8 cellular contexts compared by ENCODE assay signal in genomic region chr11:64767344-64768299, GRCh38. TPM values are rescaled to one million over a fixed set of nuclear protein-coding genes. Genes with fewer than 3 reads are reported as not detected.
DNase-seq lines count a peak whose midpoint lies in the region; ATAC-seq lines count a peak whose summit lies in the region.

No MANE protein-coding gene starts in this region.

- no peaks in the 10 kb centered on the region for H3K27me3 Mint-ChIP-seq in memory B cell

- H3K36me3 Mint-ChIP-seq in memory B cell: peaks cover 58% of the 10 kb centered on the region

- DNase-seq in EH (ENCODE audit: low read depth) (peak; percentile 68), M059J (ENCODE audit: low read depth) (peak; percentile 48), cerebellar cortex (ENCODE audit: low spot score) (peak; percentile 75), memory B cell (ENCODE audit: low spot score in 2 of 2) (peak; percentile 79 to 80)
- DNase-seq in stimulated activated CD8-positive, alpha-beta memory T cell treated with anti-CD3 and anti-CD28 coated beads, Interleukin-4, amount 100 ng/mL, for 1 hour (ENCODE audit: low read depth in 2 of 2, low spot score in 1 of 2): peak; percentile 66 to 89

- peak; percentile 36 to 53 for ATAC-seq in activated CD4-positive, CD25-positive, alpha-beta regulatory T cell treated with anti-CD3 and anti-CD28 coated beads, Interleukin-2, amount 50 U/mL, for 24 hours
- ATAC-seq in memory B cell (ENCODE audit: low read depth) (peak; percentile 11), GM18519 (IDR thresholded peaks at IDR 0.05; ENCODE audit: low FRiP score, unreplicated experiment) (no peak), HG03520 (IDR thresholded peaks at IDR 0.05; ENCODE audit: unreplicated experiment) (no peak)

- H3K27ac Mint-ChIP-seq in memory B cell: peak overlapping the region; percentile 82

- peak overlapping the region; percentile 46 for H3K4me3 Mint-ChIP-seq in memory B cell

- H3K4me1 Mint-ChIP-seq in memory B cell: peaks cover 61% of the 10 kb centered on the region

- no peaks in the 10 kb centered on the region for H3K9me3 Mint-ChIP-seq in memory B cell

RNA-seq across cellular contexts. Expression of gene PYGM, which starts 7.8 kb away (rescaled TPM):
- total RNA-seq in M059J (2014; rRNA removed; shearing (Covaris generic)): 0.05 and 0.10 TPM in 2 replicates

RNA-seq across cellular contexts. Expression of gene SF1, which starts 10.7 kb away (rescaled TPM):
- 83.7 and 138 TPM in 2 replicates for total RNA-seq in M059J (2014; rRNA removed; shearing (Covaris generic))

RNA-seq across cellular contexts. Expression of gene RASGRP2, which starts 23.7 kb away (rescaled TPM):
- total RNA-seq in M059J (2014; rRNA removed; shearing (Covaris generic)): 0.42 TPM in 1 of 2 replicates, not detected in the other

RNA-seq across cellular contexts. Expression of gene MAP4K2, which starts 35.4 kb away (rescaled TPM):
- total RNA-seq in M059J (2014; rRNA removed; shearing (Covaris generic)): 11.2 and 23.3 TPM in 2 replicates

RNA-seq across cellular contexts. Expression of gene MEN1, which starts 42.7 kb away (rescaled TPM):
- 7.0 and 18.6 TPM in 2 replicates for total RNA-seq in M059J (2014; rRNA removed; shearing (Covaris generic))

Comparison
In these comparisons a context has a peak if more than half of its experiments do, and no peak if none do; other contexts are left out.
1. ATAC-seq: peak in activated CD4-positive, CD25-positive, alpha-beta regulatory T cell treated with anti-CD3 and anti-CD28 coated beads, Interleukin-2, amount 50 U/mL, for 24 hours (2 of 2) and memory B cell (single experiment); none in GM18519 (single experiment) and HG03520 (single experiment).
2. Peak in every context shown above with its lines, with median percentiles within 50 percentile points of each other: DNase-seq.